ENCODE assay signal across 18 cellular contexts in genomic region chr17:67637901-67638641, GRCh38.
DNase-seq lines count a peak whose midpoint lies in the region; ATAC-seq, FAIRE-seq and TF ChIP-seq lines count a peak whose summit lies in the region.
"Had no signal": no experiment of that assay in that cellular context is flagged by ENCODE, and none has a peak within 500 bp of the region (broad histone marks: within the 10 kb centered on the region; RNA-seq: fewer than 3 reads in every experiment).

No MANE protein-coding gene starts in this region.

- peaks cover 48% of the 10 kb centered on the region for H3K4me1 Mint-ChIP-seq in brain
- H3K4me1 Mint-ChIP-seq: activated naive CD8-positive, alpha-beta T cell treated with anti-CD3 and anti-CD28 coated beads, Interleukin-2, amount 50 U/mL, for 24 hours; stimulated activated naive CD8-positive, alpha-beta T cell treated with anti-CD3 and anti-CD28 coated beads, Interleukin-15, amount 100 ng/mL, for 72 hours had no signal

- no peak for TF ChIP-seq EP300 in suprapubic skin (IDR thresholded peaks at IDR 0.05)

- H3K36me3 ChIP-seq in suprapubic skin (no peaks in the 10 kb centered on the region), aorta (ENCODE audit: control insufficient read depth in 1 of 2, insufficient read depth in 2 of 2, low read length in 1 of 2) (no peaks in the 10 kb centered on the region)

- H3K9me3 Mint-ChIP-seq in brain, result no peaks in the 10 kb centered on the region
- H3K9me3 Mint-ChIP-seq: activated naive CD8-positive, alpha-beta T cell treated with anti-CD3 and anti-CD28 coated beads, Interleukin-2, amount 50 U/mL, for 24 hours; HFFc6; stimulated activated naive CD8-positive, alpha-beta T cell treated with anti-CD3 and anti-CD28 coated beads, Interleukin-15, amount 100 ng/mL, for 72 hours had no signal

- FAIRE-seq in urothelium cell line (lab: Jason Lieb, UNC), result no peak

- H3K27me3 Mint-ChIP-seq in brain, result no peaks in the 10 kb centered on the region
- H3K27me3 Mint-ChIP-seq: activated naive CD8-positive, alpha-beta T cell treated with anti-CD3 and anti-CD28 coated beads, Interleukin-2, amount 50 U/mL, for 24 hours; stimulated activated naive CD8-positive, alpha-beta T cell treated with anti-CD3 and anti-CD28 coated beads, Interleukin-15, amount 100 ng/mL, for 72 hours had no signal

- ATAC-seq in left colon (peak; percentile 92), GM21528 (IDR thresholded peaks at IDR 0.05; ENCODE audit: low FRiP score, unreplicated experiment) (no peak), aorta (ENCODE audit: low FRiP score) (no peak)
- ATAC-seq: activated naive CD8-positive, alpha-beta T cell treated with anti-CD3 and anti-CD28 coated beads, Interleukin-2, amount 50 U/mL, for 24 hours; stimulated activated naive CD8-positive, alpha-beta T cell treated with anti-CD3 and anti-CD28 coated beads, Interleukin-15, amount 100 ng/mL, for 72 hours had no signal

- H3K4me1 ChIP-seq in suprapubic skin, result peaks cover 20% of the 10 kb centered on the region
- no peaks in the 10 kb centered on the region for H3K4me1 ChIP-seq in aorta (ENCODE audit: control insufficient read depth in 1 of 2, insufficient read depth in 2 of 2, low read length in 2 of 2)

- intact Hi-C loops in left colon (cut with DNase I, micrococcal nuclease), result no loop called here
- intact Hi-C loops in aorta (cut with DNase I), result no loop called here

- H3K4me3 Mint-ChIP-seq in brain, result no peak overlapping the region
- H3K4me3 Mint-ChIP-seq: activated naive CD8-positive, alpha-beta T cell treated with anti-CD3 and anti-CD28 coated beads, Interleukin-2, amount 50 U/mL, for 24 hours; HFFc6; stimulated activated naive CD8-positive, alpha-beta T cell treated with anti-CD3 and anti-CD28 coated beads, Interleukin-15, amount 100 ng/mL, for 72 hours had no signal

- 59% methylated on average over 5 of the region's 8 CpGs for WGBS in suprapubic skin
- 96 to 97% methylated on average over 8 of the region's 8 CpGs for WGBS in aorta, 2 donors

- H3K27ac ChIP-seq in suprapubic skin, result peak overlapping the region; percentile 60
- no peak overlapping the region for H3K27ac ChIP-seq in aorta (ENCODE audit: low read depth in 1 of 2, low read length in 2 of 2)
- H3K27ac ChIP-seq: HL-60 had no signal

- DNase-seq in HuH-7.5 (ENCODE audit: low spot score), result peak; percentile 36
- peak; percentile 24 to 55 for DNase-seq in left colon
- peak in 1 of 2 donors; percentile 59 for DNase-seq in suprapubic skin (ENCODE audit: low spot score in 2 of 2)
- DNase-seq in aorta, result no peak
- no peak for DNase-seq in urothelium cell line (ENCODE audit: low spot score)
- DNase-seq: activated CD4-positive, alpha-beta T cell treated with anti-CD3 and anti-CD28 coated beads, Interleukin-2, amount 50 U/mL, for 1 hour; activated naive CD8-positive, alpha-beta T cell treated with anti-CD3 and anti-CD28 coated beads, Interleukin-2, amount 50 U/mL, for 24 hours; activated T-cell treated with anti-CD3 and anti-CD28 coated beads, Interleukin-2, amount 50 U/mL, for 1 hour; EL; HFFc6; Karpas-422; NCI-H1694 treated with DMSO at 0.1 percent for 48 hours; NCI-H82; stimulated activated naive CD8-positive, alpha-beta T cell treated with anti-CD3 and anti-CD28 coated beads, Interleukin-15, amount 100 ng/mL, for 72 hours; T1000 had no signal

- H3K27me3 ChIP-seq in suprapubic skin, result no peaks in the 10 kb centered on the region
- H3K27me3 ChIP-seq in aorta (ENCODE audit: control insufficient read depth in 1 of 2, insufficient read depth in 2 of 2, low read length in 1 of 2), result no peaks in the 10 kb centered on the region

- no peak for TF ChIP-seq CTCF in brain (conservative IDR thresholded peaks at IDR 0.05)
- TF ChIP-seq CTCF in suprapubic skin (IDR thresholded peaks at IDR 0.05), result no peak

- peak overlapping the region in 3 of 5 experiments; percentile 55 to 71 (median 68) for H3K27ac Mint-ChIP-seq in brain
- H3K27ac Mint-ChIP-seq: activated naive CD8-positive, alpha-beta T cell treated with anti-CD3 and anti-CD28 coated beads, Interleukin-2, amount 50 U/mL, for 24 hours; HFFc6 had no signal

- no peaks in the 10 kb centered on the region for H3K9me3 ChIP-seq in suprapubic skin
- H3K9me3 ChIP-seq in aorta (ENCODE audit: control insufficient read depth, low read length), result no peaks in the 10 kb centered on the region

- no peak for TF ChIP-seq POLR2A in suprapubic skin (IDR thresholded peaks at IDR 0.05)

- H3K4me3 ChIP-seq in suprapubic skin (no peak overlapping the region), aorta (ENCODE audit: low read length in 2 of 2) (no peak overlapping the region)

- peaks cover 22% of the 10 kb centered on the region for H3K36me3 Mint-ChIP-seq in brain

Comparison
In these comparisons a context has a peak if more than half of its experiments do, and no peak if none do; other contexts are left out.
1. DNase-seq: peak in HuH-7.5 (single experiment) and left colon (2 of 2); none in aorta (0 of 2) and urothelium cell line (single experiment).